31 cellular contexts compared by ENCODE assay signal in the genomic region with DNA sequence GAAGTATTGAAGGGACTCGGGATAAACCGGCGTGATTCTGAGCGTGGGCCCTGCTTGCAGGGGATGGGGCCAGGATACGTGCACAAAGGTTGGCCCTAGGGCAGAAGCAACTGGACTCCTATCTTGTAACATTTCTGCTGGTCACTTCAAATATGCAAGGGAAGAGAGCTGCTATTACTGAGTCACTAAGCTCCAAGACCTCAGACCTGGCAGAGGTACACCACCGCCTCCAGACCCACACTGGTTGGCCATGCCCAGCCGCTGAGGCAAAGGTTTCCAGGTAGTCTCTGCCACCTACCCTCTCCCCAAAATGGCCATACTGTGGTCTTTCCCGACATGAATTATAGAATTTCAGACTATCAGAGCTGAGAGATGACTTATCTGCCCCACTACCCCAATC. TPM values are rescaled to one million over a fixed set of nuclear protein-coding genes. Genes with fewer than 3 reads are reported as not detected.
"Had no signal": no experiment of that assay in that cellular context is flagged by ENCODE, and none has a peak within 500 bp of the region (broad histone marks: within the 10 kb centered on the region; RNA-seq: fewer than 3 reads in every experiment).

No MANE protein-coding gene starts in this region.

- H3K36me3 Mint-ChIP-seq: activated naive CD4-positive, alpha-beta T cell treated with anti-CD3 and anti-CD28 coated beads, Interleukin-2, amount 10 ng/mL, durations not matched to agents 7 days and 5 days; stimulated activated memory B cell treated with anti-CD40 and anti-IgM and Interleukin-4, amounts not matched to agents 10 μg/mL and 1 μg/mL and 100 μg/mL, for 72 hours had no signal

- H3K27me3 ChIP-seq: body of pancreas, transverse colon had no signal

- DNase-seq: activated CD4-positive, alpha-beta memory T cell treated with anti-CD3 and anti-CD28 coated beads, Interleukin-2, amount 10 ng/mL, durations not matched to agents 7 days and 5 days; activated CD4-positive, alpha-beta T cell treated with anti-CD3 and anti-CD28 coated beads, Interleukin-2, amount 10 ng/mL, durations not matched to agents 24 days and 14 days; activated effector memory CD4-positive, alpha-beta T cell treated with Interleukin-2 at 50 U/mL for 16 hours; activated naive CD4-positive, alpha-beta T cell treated with anti-CD3 and anti-CD28 coated beads, Interleukin-2, amount 10 ng/mL, durations not matched to agents 7 days and 5 days; activated T-cell treated with anti-CD3 and anti-CD28 coated beads, Interleukin-2, amount 50 U/mL, for 72 hours; amygdala; body of pancreas; central memory CD4-positive, alpha-beta T cell; dermis blood vessel endothelial cell; effector memory CD8-positive, alpha-beta T cell; hippocampal formation; kidney glomerular epithelial cell; left lung; midbrain; small intestine; stimulated activated CD4-positive, alpha-beta T cell treated with anti-CD3 and anti-CD28 coated beads, Interleukin-15, amount 100 ng/mL, for 24 hours; stomach; transverse colon had no signal

- H3K9me3 ChIP-seq: body of pancreas, left lung, stomach, suprapubic skin, transverse colon had no signal

- H3K9me3 Mint-ChIP-seq: activated CD4-positive, alpha-beta memory T cell treated with anti-CD3 and anti-CD28 coated beads, Interleukin-2, amount 10 ng/mL, durations not matched to agents 7 days and 5 days; activated CD4-positive, alpha-beta T cell treated with anti-CD3 and anti-CD28 coated beads, Interleukin-2, amount 10 ng/mL, durations not matched to agents 24 days and 14 days; activated naive CD4-positive, alpha-beta T cell treated with anti-CD3 and anti-CD28 coated beads, Interleukin-2, amount 10 ng/mL, durations not matched to agents 7 days and 5 days; activated T-cell treated with anti-CD3 and anti-CD28 coated beads, Interleukin-2, amount 50 U/mL, for 72 hours; effector memory CD8-positive, alpha-beta T cell; stimulated activated memory B cell treated with anti-CD40 and anti-IgM and Interleukin-4, amounts not matched to agents 10 μg/mL and 1 μg/mL and 100 μg/mL, for 72 hours; T-helper 2 cell treated with Interferon-gamma antibody and Interleukin-4, amounts not matched to agents 5 μg/mL and 100 μg/mL, for 36 hours had no signal

- H3K4me3 ChIP-seq: body of pancreas, left lung, lung, stomach, suprapubic skin, transverse colon had no signal

- H3K4me1 ChIP-seq: body of pancreas, left lung, suprapubic skin, transverse colon had no signal

- H3K4me1 Mint-ChIP-seq: activated CD4-positive, alpha-beta memory T cell treated with anti-CD3 and anti-CD28 coated beads, Interleukin-2, amount 10 ng/mL, durations not matched to agents 7 days and 5 days; activated CD4-positive, alpha-beta T cell treated with anti-CD3 and anti-CD28 coated beads, Interleukin-2, amount 10 ng/mL, durations not matched to agents 24 days and 14 days; activated naive CD4-positive, alpha-beta T cell treated with anti-CD3 and anti-CD28 coated beads, Interleukin-2, amount 10 ng/mL, durations not matched to agents 7 days and 5 days; stimulated activated memory B cell treated with anti-CD40 and anti-IgM and Interleukin-4, amounts not matched to agents 10 μg/mL and 1 μg/mL and 100 μg/mL, for 72 hours had no signal

- ATAC-seq: activated CD4-positive, CD25-positive, alpha-beta regulatory T cell treated with anti-CD3 and anti-CD28 coated beads, Interleukin-2, amount 50 U/mL, for 24 hours; activated T-cell treated with anti-CD3 and anti-CD28 coated beads, Interleukin-2, amount 50 U/mL, for 72 hours; body of pancreas; effector memory CD8-positive, alpha-beta T cell; esophagus mucosa; sciatic nerve; stimulated activated memory B cell treated with anti-CD40 and anti-IgM and Interleukin-4, amounts not matched to agents 10 μg/mL and 1 μg/mL and 100 μg/mL, for 72 hours had no signal

- H3K4me3 Mint-ChIP-seq: activated CD4-positive, alpha-beta memory T cell treated with anti-CD3 and anti-CD28 coated beads, Interleukin-2, amount 10 ng/mL, durations not matched to agents 7 days and 5 days; activated CD4-positive, alpha-beta T cell treated with anti-CD3 and anti-CD28 coated beads, Interleukin-2, amount 10 ng/mL, durations not matched to agents 24 days and 14 days; activated naive CD4-positive, alpha-beta T cell treated with anti-CD3 and anti-CD28 coated beads, Interleukin-2, amount 10 ng/mL, durations not matched to agents 7 days and 5 days; activated T-cell treated with anti-CD3 and anti-CD28 coated beads, Interleukin-2, amount 50 U/mL, for 72 hours; effector memory CD8-positive, alpha-beta T cell; stimulated activated memory B cell treated with anti-CD40 and anti-IgM and Interleukin-4, amounts not matched to agents 10 μg/mL and 1 μg/mL and 100 μg/mL, for 72 hours; T-helper 2 cell treated with Interferon-gamma antibody and Interleukin-4, amounts not matched to agents 5 μg/mL and 100 μg/mL, for 36 hours had no signal

- H3K27ac Mint-ChIP-seq: activated CD4-positive, alpha-beta memory T cell treated with anti-CD3 and anti-CD28 coated beads, Interleukin-2, amount 10 ng/mL, durations not matched to agents 7 days and 5 days; activated CD4-positive, alpha-beta T cell treated with anti-CD3 and anti-CD28 coated beads, Interleukin-2, amount 10 ng/mL, durations not matched to agents 24 days and 14 days; activated naive CD4-positive, alpha-beta T cell treated with anti-CD3 and anti-CD28 coated beads, Interleukin-2, amount 10 ng/mL, durations not matched to agents 7 days and 5 days; activated T-cell treated with anti-CD3 and anti-CD28 coated beads, Interleukin-2, amount 50 U/mL, for 72 hours; effector memory CD8-positive, alpha-beta T cell; stimulated activated memory B cell treated with anti-CD40 and anti-IgM and Interleukin-4, amounts not matched to agents 10 μg/mL and 1 μg/mL and 100 μg/mL, for 72 hours; T-helper 2 cell treated with Interferon-gamma antibody and Interleukin-4, amounts not matched to agents 5 μg/mL and 100 μg/mL, for 36 hours had no signal

- H3K36me3 ChIP-seq: left lung, stomach, suprapubic skin, transverse colon had no signal

- H3K27ac ChIP-seq: body of pancreas, left lung, suprapubic skin, transverse colon, VCaP had no signal

RNA-seq across cellular contexts. Expression of gene STRA6, which starts 13.4 kb away (rescaled TPM):
- total RNA-seq: activated CD4-positive, alpha-beta memory T cell treated with anti-CD3 and anti-CD28 coated beads, Interleukin-2, amount 10 ng/mL, durations not matched to agents 7 days and 5 days; activated CD4-positive, alpha-beta T cell treated with anti-CD3 and anti-CD28 coated beads, Interleukin-2, amount 10 ng/mL, durations not matched to agents 24 days and 14 days; body of pancreas; endothelial cell of umbilical vein; transverse colon had no signal
- polyA plus RNA-seq: endothelial cell of umbilical vein had no signal

RNA-seq across cellular contexts. Expression of gene CCDC33, which starts 20.2 kb away (rescaled TPM):
- total RNA-seq: activated CD4-positive, alpha-beta memory T cell treated with anti-CD3 and anti-CD28 coated beads, Interleukin-2, amount 10 ng/mL, durations not matched to agents 7 days and 5 days; activated CD4-positive, alpha-beta T cell treated with anti-CD3 and anti-CD28 coated beads, Interleukin-2, amount 10 ng/mL, durations not matched to agents 24 days and 14 days; activated T-cell treated with anti-CD3 and anti-CD28 coated beads, Interleukin-2, amount 50 U/mL, for 72 hours; body of pancreas; dermis blood vessel endothelial cell; endothelial cell of umbilical vein; osteoblast; posterior vena cava; renal cortical epithelial cell; sciatic nerve had no signal
- polyA plus RNA-seq: endothelial cell of umbilical vein, stomach had no signal

RNA-seq across cellular contexts. Expression of gene ISLR, which starts 42.4 kb away (rescaled TPM):
- total RNA-seq: activated CD4-positive, alpha-beta memory T cell treated with anti-CD3 and anti-CD28 coated beads, Interleukin-2, amount 10 ng/mL, durations not matched to agents 7 days and 5 days; activated CD4-positive, alpha-beta T cell treated with anti-CD3 and anti-CD28 coated beads, Interleukin-2, amount 10 ng/mL, durations not matched to agents 24 days and 14 days; endothelial cell of umbilical vein had no signal
- polyA plus RNA-seq: endothelial cell of umbilical vein, neural cell had no signal
